Comparison of ENCODE assay signal across 8 cellular contexts in the genomic region with DNA sequence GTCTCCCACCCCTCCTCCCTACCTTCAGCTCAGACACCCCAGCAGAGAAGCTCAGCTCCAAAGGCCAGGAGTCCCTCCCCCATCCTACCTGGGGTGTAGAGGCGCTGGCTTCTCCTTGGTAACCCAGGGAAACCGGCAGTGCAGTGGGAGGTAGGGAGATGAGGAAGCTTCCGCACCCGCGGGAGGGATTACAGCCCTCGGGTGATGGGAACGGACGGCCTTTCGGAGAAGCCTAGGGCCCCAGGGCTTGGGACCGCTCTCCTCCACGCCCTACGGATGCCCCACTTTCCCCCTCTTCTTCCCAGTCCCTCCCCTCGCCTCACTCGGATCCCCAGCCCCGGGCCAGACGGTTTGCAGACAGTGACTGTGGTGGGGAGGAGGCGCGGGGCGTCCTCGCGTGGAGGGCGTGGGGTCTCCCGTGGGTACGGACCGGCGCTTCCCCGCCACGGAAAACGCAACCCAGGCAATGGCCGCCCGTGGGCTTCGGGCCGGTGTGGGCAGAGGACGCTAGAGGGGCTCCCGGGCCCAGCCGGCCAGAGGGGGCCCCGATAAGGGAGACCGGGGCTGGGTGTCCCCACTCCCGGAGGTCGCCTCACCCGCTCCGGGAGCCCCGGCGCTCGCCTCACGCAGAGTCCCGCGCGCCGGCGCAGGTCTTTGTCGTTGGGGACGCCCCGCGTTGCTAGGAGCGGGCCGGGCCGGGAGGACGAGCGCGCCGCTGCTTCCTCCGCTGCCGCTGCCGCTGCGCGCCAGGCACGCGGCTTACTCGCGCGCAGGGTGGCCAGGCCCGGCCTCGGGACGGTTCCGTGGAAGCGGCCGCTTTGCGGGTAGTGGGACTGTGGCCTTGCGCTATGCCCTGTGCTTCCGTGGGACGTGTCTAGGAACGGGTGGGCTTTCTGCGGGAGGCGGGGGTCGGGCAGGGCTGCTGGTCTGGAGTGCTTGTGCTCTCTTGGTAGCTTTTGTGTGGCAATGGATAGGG. TPM values are rescaled to one million over a fixed set of nuclear protein-coding genes. Genes with fewer than 3 reads are reported as not detected.
A peak's percentile ranks its signal among the peaks of the same experiment; 100 is the strongest.
DNase-seq lines count a peak whose midpoint lies in the region; ATAC-seq and TF ChIP-seq lines count a peak whose summit lies in the region.

No MANE protein-coding gene starts in this region.

- ATAC-seq in GM21423 (IDR thresholded peaks at IDR 0.05; ENCODE audit: unreplicated experiment): no peak

- TF ChIP-seq CTCF in NB4 (IDR thresholded peaks at IDR 0.05; ENCODE audit: low read depth, low read length) (no peak), epithelial cell of esophagus (IDR thresholded peaks at IDR 0.05; ENCODE audit: insufficient read depth, low read depth, low read length, missing control alignments) (no peak)

- no peaks in the 10 kb centered on the region for H3K9me3 Mint-ChIP-seq in stimulated activated naive CD8-positive, alpha-beta T cell treated with anti-CD3 and anti-CD28 coated beads, Interleukin-15, Interleukin-2, amounts not matched to agents 100 ng/mL and 50 ng/mL, for 24 hours

- peaks cover 11% of the 10 kb centered on the region for H3K36me3 Mint-ChIP-seq in stimulated activated naive CD8-positive, alpha-beta T cell treated with anti-CD3 and anti-CD28 coated beads, Interleukin-15, Interleukin-2, amounts not matched to agents 100 ng/mL and 50 ng/mL, for 24 hours (ENCODE audit: low read depth)

- DNase-seq in COLO668 (lab: John Stamatoyannopoulos, UW; ENCODE audit: unreplicated experiment): peak; percentile 49
- DNase-seq in NB4 (ENCODE audit: low read depth): peak; percentile 40
- peak; percentile 78 for DNase-seq in activated CD8-positive, alpha-beta memory T cell treated with anti-CD3 and anti-CD28 coated beads, Interleukin-2, amount 50 U/mL, for 48 hours
- peak; percentile 54 for DNase-seq in epithelial cell of esophagus (ENCODE audit: low read depth)
- DNase-seq in myocyte (ENCODE audit: low read depth): peak; percentile 26
- DNase-seq in HCEC 1CT: no peak

- H3K27ac Mint-ChIP-seq in stimulated activated naive CD8-positive, alpha-beta T cell treated with anti-CD3 and anti-CD28 coated beads, Interleukin-15, Interleukin-2, amounts not matched to agents 100 ng/mL and 50 ng/mL, for 24 hours: no peak overlapping the region

- peak overlapping the region; percentile 53 for H3K4me3 Mint-ChIP-seq in stimulated activated naive CD8-positive, alpha-beta T cell treated with anti-CD3 and anti-CD28 coated beads, Interleukin-15, Interleukin-2, amounts not matched to agents 100 ng/mL and 50 ng/mL, for 24 hours

- peaks cover 46% of the 10 kb centered on the region for H3K27me3 Mint-ChIP-seq in stimulated activated naive CD8-positive, alpha-beta T cell treated with anti-CD3 and anti-CD28 coated beads, Interleukin-15, Interleukin-2, amounts not matched to agents 100 ng/mL and 50 ng/mL, for 24 hours

- H3K4me1 Mint-ChIP-seq in stimulated activated naive CD8-positive, alpha-beta T cell treated with anti-CD3 and anti-CD28 coated beads, Interleukin-15, Interleukin-2, amounts not matched to agents 100 ng/mL and 50 ng/mL, for 24 hours (ENCODE audit: low read depth): peaks cover 3% of the 10 kb centered on the region

- TF ChIP-seq POLR2A in NB4 (IDR thresholded peaks at IDR 0.05; ENCODE audit: extremely low read depth, insufficient read length): no peak

- no peak overlapping the region for H3K4me3 ChIP-seq in NB4 (ENCODE audit: low read depth, low read length)
- peak overlapping the region; percentile 41 for H3K4me3 ChIP-seq in epithelial cell of esophagus (ENCODE audit: low read length)

RNA-seq across cellular contexts. Expression of a gene that starts 15.8 kb away (rescaled TPM):
- 6.1 and 6.8 TPM in 2 replicates for total RNA-seq in myocyte
- 5.6 TPM for polyA plus RNA-seq in myocyte (2012)

RNA-seq across cellular contexts. Expression of a gene that starts 27.1 kb away (rescaled TPM):
- total RNA-seq in myocyte: not detected in 2 replicates
- polyA plus RNA-seq in myocyte (2012): 0.34 TPM

RNA-seq across cellular contexts. Expression of a gene that starts 32.0 kb away (rescaled TPM):
- total RNA-seq in myocyte: 7.8 and 12.8 TPM in 2 replicates
- 4.3 TPM for polyA plus RNA-seq in myocyte (2012)

RNA-seq across cellular contexts. Expression of a gene that starts 40.0 kb away (rescaled TPM):
- total RNA-seq in myocyte: 51.4 and 55.6 TPM in 2 replicates
- 82.4 TPM for polyA plus RNA-seq in myocyte (2012)

RNA-seq across cellular contexts. Expression of a gene that starts 45.1 kb away (rescaled TPM):
- total RNA-seq in myocyte: not detected in 2 replicates
- polyA plus RNA-seq in myocyte (2012): not detected
